ENCODE assay signal across 15 cellular contexts in the genomic region with DNA sequence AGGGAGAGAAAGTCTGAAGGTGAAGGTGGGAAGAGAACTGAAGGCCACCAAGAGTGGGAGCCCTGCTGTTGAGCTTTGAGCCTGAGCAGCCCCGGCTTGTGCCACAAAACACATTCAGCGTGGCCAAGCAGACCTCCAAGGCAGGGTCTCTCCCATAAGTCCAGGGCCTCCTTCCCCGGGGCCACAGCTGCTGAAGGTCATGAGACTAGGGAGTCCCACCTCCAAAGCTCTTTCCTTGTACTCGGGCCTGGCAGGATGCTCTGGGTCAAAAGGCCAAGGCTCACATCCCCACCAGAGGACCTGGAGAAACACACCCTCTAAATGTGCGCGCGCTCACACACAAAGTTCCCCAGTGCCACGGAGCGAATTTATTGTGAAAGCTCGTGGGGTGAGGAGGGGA. TPM values are rescaled to one million over a fixed set of nuclear protein-coding genes. Genes with fewer than 3 reads are reported as not detected.
A peak's percentile ranks its signal among the peaks of the same experiment; 100 is the strongest.
DNase-seq lines count a peak whose midpoint lies in the region; ATAC-seq and TF ChIP-seq lines count a peak whose summit lies in the region.
"Had no signal": no experiment of that assay in that cellular context is flagged by ENCODE, and none has a peak within 500 bp of the region (broad histone marks: within the 10 kb centered on the region; RNA-seq: fewer than 3 reads in every experiment).

No MANE protein-coding gene starts in this region.

- H3K9me3 Mint-ChIP-seq in T-helper 2 cell treated with Interferon-gamma antibody and Interleukin-4, amounts not matched to agents 5 μg/mL and 100 μg/mL, for 36 hours = no peaks in the 10 kb centered on the region
- H3K9me3 Mint-ChIP-seq in activated CD8-positive, alpha-beta T cell treated with anti-CD3 and anti-CD28 coated beads, Interleukin-2, amount 10 ng/mL, durations not matched to agents 7 days and 5 days (ENCODE audit: insufficient read depth) = no peaks in the 10 kb centered on the region
- no peaks in the 10 kb centered on the region for H3K9me3 Mint-ChIP-seq in natural killer cell treated with Interleukin-12 subunit alpha and Interleukin-12 subunit beta and Interleukin-15 and Interleukin-18, amount 100 ng/mL, for 72 hours

- H3K36me3 Mint-ChIP-seq in T-helper 2 cell treated with Interferon-gamma antibody and Interleukin-4, amounts not matched to agents 5 μg/mL and 100 μg/mL, for 36 hours (ENCODE audit: low read depth) = peaks cover 21% of the 10 kb centered on the region
- H3K36me3 Mint-ChIP-seq in activated CD8-positive, alpha-beta T cell treated with anti-CD3 and anti-CD28 coated beads, Interleukin-2, amount 10 ng/mL, durations not matched to agents 7 days and 5 days (ENCODE audit: low read depth) = peaks cover 29% of the 10 kb centered on the region
- no peaks in the 10 kb centered on the region for H3K36me3 Mint-ChIP-seq in natural killer cell treated with Interleukin-12 subunit alpha and Interleukin-12 subunit beta and Interleukin-15 and Interleukin-18, amount 100 ng/mL, for 72 hours

- CTCF ChIA-PET in activated CD8-positive, alpha-beta T cell treated with anti-CD3 and anti-CD28 coated beads, Interleukin-2, amount 10 ng/mL, durations not matched to agents 7 days and 5 days (lab: Charles Lee) = interaction anchor here (10.6 kb wide), 1 partner anchor 19 kb away, joined by 228 read pairs; a partner anchor contains a TSS

- POLR2A ChIA-PET in activated CD8-positive, alpha-beta T cell treated with anti-CD3 and anti-CD28 coated beads, Interleukin-2, amount 10 ng/mL, durations not matched to agents 7 days and 5 days (lab: Charles Lee) = interaction anchor here (1.0 to 9.3 kb wide), 2 partner anchors 10 to 18 kb away, joined by 3 to 84 read pairs; a partner anchor contains a TSS

- no peak for DNase-seq in T-helper 2 cell treated with Interferon-gamma antibody and Interleukin-4, amounts not matched to agents 5 μg/mL and 100 μg/mL, for 36 hours (ENCODE audit: low spot score)
- DNase-seq in T-helper 2 cell (no peak), HL-60 (ENCODE audit: low read depth in 1 of 2, low spot score in 1 of 2) (no peak), amniotic stem cell (lab: John Stamatoyannopoulos, UW) (no peak)
- DNase-seq in activated CD8-positive, alpha-beta T cell treated with anti-CD3 and anti-CD28 coated beads, Interleukin-2, amount 10 ng/mL, durations not matched to agents 7 days and 5 days = no peak
- DNase-seq in natural killer cell treated with Interleukin-12 subunit alpha and Interleukin-12 subunit beta and Interleukin-15 and Interleukin-18, amount 100 ng/mL, for 72 hours (ENCODE audit: low spot score) = no peak
- DNase-seq: activated CD4-positive, alpha-beta T cell treated with anti-CD3 and anti-CD28 coated beads for 1 hour; DMS153; NCI-H1417; NCI-H524 treated with DMSO at 0.1 percent for 48 hours; trophoblast cell had no signal

- ATAC-seq in activated CD8-positive, alpha-beta T cell treated with anti-CD3 and anti-CD28 coated beads, Interleukin-2, amount 10 ng/mL, durations not matched to agents 7 days and 5 days = no peak
- ATAC-seq in natural killer cell treated with Interleukin-12 subunit alpha and Interleukin-12 subunit beta and Interleukin-15 and Interleukin-18, amount 100 ng/mL, for 72 hours = no peak
- no peak for ATAC-seq in GM21619 (IDR thresholded peaks at IDR 0.05; ENCODE audit: unreplicated experiment)
- no peak for ATAC-seq in HG03097 (IDR thresholded peaks at IDR 0.05; ENCODE audit: low FRiP score, unreplicated experiment)
- ATAC-seq: sciatic nerve had no signal

- peak overlapping the region; percentile 69 for H3K4me3 Mint-ChIP-seq in T-helper 2 cell treated with Interferon-gamma antibody and Interleukin-4, amounts not matched to agents 5 μg/mL and 100 μg/mL, for 36 hours
- peak overlapping the region; percentile 86 for H3K4me3 Mint-ChIP-seq in activated CD8-positive, alpha-beta T cell treated with anti-CD3 and anti-CD28 coated beads, Interleukin-2, amount 10 ng/mL, durations not matched to agents 7 days and 5 days
- H3K4me3 Mint-ChIP-seq in natural killer cell treated with Interleukin-12 subunit alpha and Interleukin-12 subunit beta and Interleukin-15 and Interleukin-18, amount 100 ng/mL, for 72 hours = peak overlapping the region; percentile 84

- no peaks in the 10 kb centered on the region for H3K27me3 ChIP-seq in HL-60 (ENCODE audit: insufficient read depth, poor library complexity, severe bottlenecking)
- H3K27me3 ChIP-seq: SJSA1 had no signal

- H3K27me3 Mint-ChIP-seq in T-helper 2 cell treated with Interferon-gamma antibody and Interleukin-4, amounts not matched to agents 5 μg/mL and 100 μg/mL, for 36 hours (ENCODE audit: low read depth) = no peaks in the 10 kb centered on the region
- H3K27me3 Mint-ChIP-seq in activated CD8-positive, alpha-beta T cell treated with anti-CD3 and anti-CD28 coated beads, Interleukin-2, amount 10 ng/mL, durations not matched to agents 7 days and 5 days (ENCODE audit: low read depth) = no peaks in the 10 kb centered on the region
- no peaks in the 10 kb centered on the region for H3K27me3 Mint-ChIP-seq in natural killer cell treated with Interleukin-12 subunit alpha and Interleukin-12 subunit beta and Interleukin-15 and Interleukin-18, amount 100 ng/mL, for 72 hours

- no peak for TF ChIP-seq CTCF in HL-60 (IDR thresholded peaks at IDR 0.05; ENCODE audit: insufficient read depth, low read length)

- peaks cover 17% of the 10 kb centered on the region for H3K4me1 Mint-ChIP-seq in T-helper 2 cell treated with Interferon-gamma antibody and Interleukin-4, amounts not matched to agents 5 μg/mL and 100 μg/mL, for 36 hours (ENCODE audit: low read depth)
- H3K4me1 Mint-ChIP-seq in activated CD8-positive, alpha-beta T cell treated with anti-CD3 and anti-CD28 coated beads, Interleukin-2, amount 10 ng/mL, durations not matched to agents 7 days and 5 days (ENCODE audit: low read depth) = peaks cover 28% of the 10 kb centered on the region
- H3K4me1 Mint-ChIP-seq in natural killer cell treated with Interleukin-12 subunit alpha and Interleukin-12 subunit beta and Interleukin-15 and Interleukin-18, amount 100 ng/mL, for 72 hours (ENCODE audit: low read depth in 2 of 2) = peaks cover 17 to 35% of the 10 kb centered on the region in 2 donors

- no peak overlapping the region for H3K27ac Mint-ChIP-seq in T-helper 2 cell treated with Interferon-gamma antibody and Interleukin-4, amounts not matched to agents 5 μg/mL and 100 μg/mL, for 36 hours
- peak overlapping the region; percentile 94 for H3K27ac Mint-ChIP-seq in activated CD8-positive, alpha-beta T cell treated with anti-CD3 and anti-CD28 coated beads, Interleukin-2, amount 10 ng/mL, durations not matched to agents 7 days and 5 days
- no peak overlapping the region for H3K27ac Mint-ChIP-seq in natural killer cell treated with Interleukin-12 subunit alpha and Interleukin-12 subunit beta and Interleukin-15 and Interleukin-18, amount 100 ng/mL, for 72 hours

- H3K4me3 ChIP-seq in HL-60 (replicated peaks; ENCODE audit: insufficient read depth, low read length) = no peak overlapping the region
- H3K4me3 ChIP-seq: SJSA1 had no signal

- peak overlapping the region; percentile 52 for H3K27ac ChIP-seq in HL-60 (replicated peaks)
- H3K27ac ChIP-seq: SJSA1 had no signal

RNA-seq across cellular contexts. Expression of a gene that starts 3.5 kb away (rescaled TPM):
- 100 to 1,000 TPM; 317 to 324 TPM for total RNA-seq in activated CD8-positive, alpha-beta T cell treated with anti-CD3 and anti-CD28 coated beads, Interleukin-2, amount 10 ng/mL, durations not matched to agents 7 days and 5 days
- 100 to 1,000 TPM; 155 to 276 TPM for total RNA-seq in natural killer cell treated with Interleukin-12 subunit alpha and Interleukin-12 subunit beta and Interleukin-15 and Interleukin-18, amount 100 ng/mL, for 72 hours

RNA-seq across cellular contexts. Expression of a gene that starts 5.3 kb away (rescaled TPM):
- 100 to 1,000 TPM in 1 of 2 experiments, 10 to 100 TPM in 1; 98.9 to 106 TPM for total RNA-seq in activated CD8-positive, alpha-beta T cell treated with anti-CD3 and anti-CD28 coated beads, Interleukin-2, amount 10 ng/mL, durations not matched to agents 7 days and 5 days
- total RNA-seq in natural killer cell treated with Interleukin-12 subunit alpha and Interleukin-12 subunit beta and Interleukin-15 and Interleukin-18, amount 100 ng/mL, for 72 hours = 100 to 1,000 TPM; 115 to 175 TPM

RNA-seq across cellular contexts. Expression of a gene that starts 14.9 kb away (rescaled TPM):
- 10 to 100 TPM; 12.1 to 13.6 TPM for total RNA-seq in activated CD8-positive, alpha-beta T cell treated with anti-CD3 and anti-CD28 coated beads, Interleukin-2, amount 10 ng/mL, durations not matched to agents 7 days and 5 days
- 1 to 10 TPM; 4.8 to 5.4 TPM for total RNA-seq in natural killer cell treated with Interleukin-12 subunit alpha and Interleukin-12 subunit beta and Interleukin-15 and Interleukin-18, amount 100 ng/mL, for 72 hours

RNA-seq across cellular contexts. Expression of a gene that starts 25.1 kb away (rescaled TPM):
- not detected for total RNA-seq in activated CD8-positive, alpha-beta T cell treated with anti-CD3 and anti-CD28 coated beads, Interleukin-2, amount 10 ng/mL, durations not matched to agents 7 days and 5 days
- not detected for total RNA-seq in natural killer cell treated with Interleukin-12 subunit alpha and Interleukin-12 subunit beta and Interleukin-15 and Interleukin-18, amount 100 ng/mL, for 72 hours
- total RNA-seq: SJSA1 had no signal

RNA-seq across cellular contexts. Expression of a gene that starts 42.0 kb away (rescaled TPM):
- total RNA-seq in activated CD8-positive, alpha-beta T cell treated with anti-CD3 and anti-CD28 coated beads, Interleukin-2, amount 10 ng/mL, durations not matched to agents 7 days and 5 days = 100 to 1,000 TPM; 141 to 146 TPM
- 100 to 1,000 TPM; 105 to 131 TPM for total RNA-seq in natural killer cell treated with Interleukin-12 subunit alpha and Interleukin-12 subunit beta and Interleukin-15 and Interleukin-18, amount 100 ng/mL, for 72 hours
